ENCODE assay signal across 15 cellular contexts in genomic region chr2:101096619-101097142, GRCh38. TPM values are rescaled to one million over a fixed set of nuclear protein-coding genes. Genes with fewer than 3 reads are reported as not detected.
DNase-seq lines count a peak whose midpoint lies in the region; ATAC-seq and TF ChIP-seq lines count a peak whose summit lies in the region.
"Had no signal": no experiment of that assay in that cellular context is flagged by ENCODE, and none has a peak within 500 bp of the region (broad histone marks: within the 10 kb centered on the region; RNA-seq: fewer than 3 reads in every experiment).

No MANE protein-coding gene starts in this region.

- peaks cover 5 to 21% (median 10%) of the 10 kb centered on the region in 5 donors for H3K27me3 Mint-ChIP-seq in naive thymus-derived CD8-positive, alpha-beta T cell

- H3K4me1 ChIP-seq in left ventricle myocardium inferior: peaks cover 27% of the 10 kb centered on the region
- peaks cover 23% of the 10 kb centered on the region for H3K4me1 ChIP-seq in Panc1 (ENCODE audit: control insufficient read depth, insufficient read depth, low read length)
- H3K4me1 ChIP-seq in gastrocnemius medialis: peaks cover 36 to 37% of the 10 kb centered on the region in 2 donors
- no peaks in the 10 kb centered on the region for H3K4me1 ChIP-seq in right lobe of liver
- H3K4me1 ChIP-seq: BE2C, HAP-1 had no signal

- in situ Hi-C loops in Panc1 (cut with HindIII; ENCODE audit: low pct_unique_long_range_greater_than_20kb, low sequenced_read_pairs) (no loop called here), gastrocnemius medialis (cut with MboI; ENCODE audit: low sequenced_read_pairs in 4 of 4) (no loop called here)

- CTCF ChIA-PET in Panc1 (lab: Charles Lee): no interaction called here

- H3K4me3 ChIP-seq in left ventricle myocardium inferior (no peak overlapping the region), Panc1 (ENCODE audit: low read depth in 2 of 2, low read length in 2 of 2) (no peak overlapping the region), gastrocnemius medialis (no peak overlapping the region), right lobe of liver (no peak overlapping the region)
- H3K4me3 ChIP-seq: HAP-1 had no signal

- intact Hi-C loops in left ventricle myocardium inferior (cut with micrococcal nuclease) (no loop called here), left ventricle myocardium superior (cut with micrococcal nuclease) (no loop called here), Panc1 (cut with micrococcal nuclease; ENCODE audit: unreplicated experiment) (no loop called here), gastrocnemius medialis (cut with DNase I; ENCODE audit: low total_unique reads) (no loop called here), right lobe of liver (cut with DNase I) (no loop called here)

- peaks cover 2 to 44% (median 29%) of the 10 kb centered on the region in 9 donors for H3K9me3 Mint-ChIP-seq in naive thymus-derived CD8-positive, alpha-beta T cell

- H3K4me3 Mint-ChIP-seq in naive thymus-derived CD8-positive, alpha-beta T cell: no peak overlapping the region
- H3K4me3 Mint-ChIP-seq: CD4-positive, CD25-positive, alpha-beta regulatory T cell; CD8-positive, alpha-beta memory T cell had no signal

- POLR2A ChIA-PET in Panc1 (lab: Charles Lee): no interaction called here
- POLR2A ChIA-PET in naive thymus-derived CD8-positive, alpha-beta T cell (lab: Charles Lee): no interaction called here

- peaks cover 27% of the 10 kb centered on the region for H3K9me3 ChIP-seq in left ventricle myocardium inferior (replicated peaks)
- H3K9me3 ChIP-seq in Panc1 (ENCODE audit: control insufficient read depth, insufficient read depth, low read depth, low read length): no peaks in the 10 kb centered on the region
- no peaks in the 10 kb centered on the region for H3K9me3 ChIP-seq in gastrocnemius medialis
- no peaks in the 10 kb centered on the region for H3K9me3 ChIP-seq in right lobe of liver
- H3K9me3 ChIP-seq: BE2C, HAP-1 had no signal

- ATAC-seq in left ventricle myocardium superior (no peak), Panc1 (no peak), gastrocnemius medialis (peak; percentile 40 to 52), right lobe of liver (no peak)
- ATAC-seq in naive thymus-derived CD8-positive, alpha-beta T cell: no peak

- no peaks in the 10 kb centered on the region for H3K36me3 ChIP-seq in left ventricle myocardium inferior
- no peaks in the 10 kb centered on the region for H3K36me3 ChIP-seq in Panc1 (ENCODE audit: control insufficient read depth, insufficient read depth, low read length)
- no peaks in the 10 kb centered on the region for H3K36me3 ChIP-seq in gastrocnemius medialis
- no peaks in the 10 kb centered on the region for H3K36me3 ChIP-seq in right lobe of liver
- H3K36me3 ChIP-seq: BE2C, HAP-1 had no signal

- TF ChIP-seq CTCF in left ventricle myocardium inferior (IDR thresholded peaks at IDR 0.05; ENCODE audit: borderline replicate concordance) (no peak), Panc1 (IDR thresholded peaks at IDR 0.05) (no peak), gastrocnemius medialis (IDR thresholded peaks at IDR 0.05 in 4 of 5, conservative IDR thresholded peaks at IDR 0.05 in 1 of 5) (no peak), right lobe of liver (IDR thresholded peaks at IDR 0.05) (no peak)

- no peaks in the 10 kb centered on the region for H3K27me3 ChIP-seq in left ventricle myocardium inferior (ENCODE audit: low read depth)
- no peaks in the 10 kb centered on the region for H3K27me3 ChIP-seq in Panc1 (ENCODE audit: control insufficient read depth, insufficient read depth, low read length)
- H3K27me3 ChIP-seq in gastrocnemius medialis: no peaks in the 10 kb centered on the region
- H3K27me3 ChIP-seq in right lobe of liver: no peaks in the 10 kb centered on the region
- H3K27me3 ChIP-seq: BE2C had no signal

- H3K36me3 Mint-ChIP-seq in naive thymus-derived CD8-positive, alpha-beta T cell: peaks cover 0 to 27% (median 4%) of the 10 kb centered on the region in 3 donors

- no TSS peak for BruUV-seq in Panc1 (replicated peaks; lab: Mats Ljungman, UMichigan)

- DNase-seq in left ventricle myocardium inferior (no peak), left ventricle myocardium superior (no peak), Panc1 (ENCODE audit: low read depth, low spot score) (no peak), gastrocnemius medialis (no peak), right lobe of liver (no peak)
- no peak for DNase-seq in naive thymus-derived CD8-positive, alpha-beta T cell
- DNase-seq: ACHN; BE2C; C1 segment of cervical spinal cord; CD4-positive, CD25-positive, alpha-beta regulatory T cell; CD8-positive, alpha-beta memory T cell; COR-L47; IMR-90 had no signal

- H3K4me1 Mint-ChIP-seq in naive thymus-derived CD8-positive, alpha-beta T cell: no peaks in the 10 kb centered on the region
- H3K4me1 Mint-ChIP-seq: CD8-positive, alpha-beta memory T cell had no signal

- H3K27ac ChIP-seq in left ventricle myocardium inferior (replicated peaks) (peak overlapping the region; percentile 7), Panc1 (ENCODE audit: low read length) (peak overlapping the region; percentile 40; the same call in 1 of the 2 replicates), gastrocnemius medialis (peak overlapping the region; percentile 36 to 72 (median 49)), right lobe of liver (no peak overlapping the region)
- H3K27ac ChIP-seq: HL-60 had no signal

- TF ChIP-seq POLR2A in gastrocnemius medialis (IDR thresholded peaks at IDR 0.05): no peak
- no peak for TF ChIP-seq POLR2A in right lobe of liver (IDR thresholded peaks at IDR 0.05)

- H3K27ac Mint-ChIP-seq in naive thymus-derived CD8-positive, alpha-beta T cell: peak overlapping the region in 1 of 10 donors; percentile 35
- H3K27ac Mint-ChIP-seq: CD4-positive, CD25-positive, alpha-beta regulatory T cell; CD8-positive, alpha-beta memory T cell had no signal

- WGBS in right lobe of liver (ENCODE audit: insufficient coverage, low coverage, low lambda C conversion rate, missing lambda C conversion rate): 79% methylated on average over 4 of the region's 4 CpGs

RNA-seq across cellular contexts. Expression of gene TBC1D8, which starts 54.5 kb away (rescaled TPM):
- total RNA-seq in left ventricle myocardium inferior (45.0 TPM), left ventricle myocardium superior (47.8 TPM), Panc1 (2021; ENCODE audit: unreplicated experiment) (139 TPM), gastrocnemius medialis (100 to 1,000 TPM; 103 to 298 (median 201) TPM), right lobe of liver (10 to 100 TPM; 17.3 to 31.2 (median 21.5) TPM)
- polyA plus RNA-seq in Panc1 (2012; ENCODE audit: insufficient read length): 171 TPM
- total RNA-seq in naive thymus-derived CD8-positive, alpha-beta T cell: 1 to 10 TPM; 2.5 to 2.6 TPM
- polyA plus RNA-seq in naive thymus-derived CD8-positive, alpha-beta T cell: under 1 TPM; 0.20 to 0.66 (median 0.59) TPM

Comparison
In these comparisons a context has a peak if more than half of its experiments do, and no peak if none do; other contexts are left out.
1. H3K27ac ChIP-seq: peak in left ventricle myocardium inferior (single experiment), Panc1 (single experiment) and gastrocnemius medialis (4 of 4); none in right lobe of liver (0 of 3).
2. ATAC-seq: peak in gastrocnemius medialis (2 of 2); none in left ventricle myocardium superior (single experiment), Panc1 (single experiment), right lobe of liver (0 of 4) and naive thymus-derived CD8-positive, alpha-beta T cell (0 of 2).
3. RNA of gene TBC1D8, which starts 54.5 kb away (total RNA-seq): 103 to 298 TPM in gastrocnemius medialis, 139 TPM in Panc1 (single experiment), 47.8 TPM in left ventricle myocardium superior (single experiment), 45.0 TPM in left ventricle myocardium inferior (single experiment) and 17.3 to 31.2 TPM in right lobe of liver; 2.5 to 2.6 TPM in naive thymus-derived CD8-positive, alpha-beta T cell; every median in the first group is over 4 times any median in the second.